In genomic region chr4:17781072-17781830, GRCh38 we compare ENCODE assay signal across 9 cellular contexts. TPM values are rescaled to one million over a fixed set of nuclear protein-coding genes. Genes with fewer than 3 reads are reported as not detected.
DNase-seq lines count a peak whose midpoint lies in the region; ATAC-seq, FAIRE-seq and TF ChIP-seq lines count a peak whose summit lies in the region.
"Had no signal": no experiment of that assay in that cellular context is flagged by ENCODE, and none has a peak within 500 bp of the region (broad histone marks: within the 10 kb centered on the region; RNA-seq: fewer than 3 reads in every experiment).

Gene FAM184B (minus strand): TSS chr4:17781621. CDS start chr4:17781299, 322 bp downstream.

- peak within 1 kb of the TSS; percentile 50 for H3K4me2 ChIP-seq in parathyroid adenoma (ENCODE audit: low read length)

- no peaks in the 10 kb centered on the region for H3K4me1 ChIP-seq in parathyroid adenoma

- FAIRE-seq in H54 (lab: Jason Lieb, UNC): no peak
- FAIRE-seq: islet of Langerhans had no signal

- TF ChIP-seq POLR2A in H54 (IDR thresholded peaks at IDR 0.05; ENCODE audit: low read depth, low read length): no peak

- H3K4me3 ChIP-seq in parathyroid adenoma (ENCODE audit: low read depth, low read length): peak within 1 kb of the TSS; percentile 44

- H3K27me3 ChIP-seq in parathyroid adenoma (ENCODE audit: control insufficient read depth, insufficient read depth, low read length): peaks cover 6% of the 10 kb centered on the region

- peaks cover 9% of the 10 kb centered on the region for H3K4me1 Mint-ChIP-seq in T-helper 17 cell

- H3K79me2 ChIP-seq in parathyroid adenoma: no peaks in the 10 kb centered on the region

- peak within 1 kb of the TSS; percentile 72 for H2AFZ ChIP-seq in parathyroid adenoma

- no peak within 1 kb of the TSS for H3K9ac ChIP-seq in parathyroid adenoma

- no peak for TF ChIP-seq CTCF in parathyroid adenoma (IDR thresholded peaks at IDR 0.05)

- H3K27ac ChIP-seq in parathyroid adenoma: no peak within 1 kb of the TSS

- H3K27ac Mint-ChIP-seq in T-helper 17 cell: no peak within 1 kb of the TSS

- DNase-seq in GM03348 (ENCODE audit: low spot score) (peak; percentile 45), T-helper 17 cell (no peak), foreskin melanocyte (peak; percentile 8), H54 (ENCODE audit: insufficient read length, low spot score) (no peak), OCI-M1 (lab: John Stamatoyannopoulos, UW) (no peak), RPMI8226 (no peak)

- H3K9me3 ChIP-seq in T-helper 17 cell (ENCODE audit: control insufficient read depth, low read length, poor library complexity, severe bottlenecking) (no peaks in the 10 kb centered on the region), parathyroid adenoma (ENCODE audit: control insufficient read depth, low read length) (no peaks in the 10 kb centered on the region)

- H3K36me3 ChIP-seq in parathyroid adenoma (ENCODE audit: control insufficient read depth, insufficient read depth, low read length): no peaks in the 10 kb centered on the region

- H3K36me3 Mint-ChIP-seq in T-helper 17 cell (ENCODE audit: low read depth): peaks cover 5% of the 10 kb centered on the region

- ATAC-seq in T-helper 17 cell (no peak), HG03025 (IDR thresholded peaks at IDR 0.05; ENCODE audit: low FRiP score, unreplicated experiment) (no peak)

- H3K27me3 Mint-ChIP-seq in T-helper 17 cell: peaks cover 31% of the 10 kb centered on the region

- H3K4me3 Mint-ChIP-seq in T-helper 17 cell: peak within 1 kb of the TSS; percentile 47

RNA-seq across cellular contexts. Expression of gene FAM184B, which starts in this region (rescaled TPM):
- not detected for total RNA-seq in T-helper 17 cell

Comparison
In these comparisons a context has a peak if more than half of its experiments do, and no peak if none do; other contexts are left out.
1. DNase-seq: peak in GM03348 (single experiment) and foreskin melanocyte (single experiment); none in T-helper 17 cell (0 of 3), H54 (single experiment), OCI-M1 (single experiment) and RPMI8226 (single experiment).